8 cellular contexts compared by ENCODE assay signal in the genomic region with DNA sequence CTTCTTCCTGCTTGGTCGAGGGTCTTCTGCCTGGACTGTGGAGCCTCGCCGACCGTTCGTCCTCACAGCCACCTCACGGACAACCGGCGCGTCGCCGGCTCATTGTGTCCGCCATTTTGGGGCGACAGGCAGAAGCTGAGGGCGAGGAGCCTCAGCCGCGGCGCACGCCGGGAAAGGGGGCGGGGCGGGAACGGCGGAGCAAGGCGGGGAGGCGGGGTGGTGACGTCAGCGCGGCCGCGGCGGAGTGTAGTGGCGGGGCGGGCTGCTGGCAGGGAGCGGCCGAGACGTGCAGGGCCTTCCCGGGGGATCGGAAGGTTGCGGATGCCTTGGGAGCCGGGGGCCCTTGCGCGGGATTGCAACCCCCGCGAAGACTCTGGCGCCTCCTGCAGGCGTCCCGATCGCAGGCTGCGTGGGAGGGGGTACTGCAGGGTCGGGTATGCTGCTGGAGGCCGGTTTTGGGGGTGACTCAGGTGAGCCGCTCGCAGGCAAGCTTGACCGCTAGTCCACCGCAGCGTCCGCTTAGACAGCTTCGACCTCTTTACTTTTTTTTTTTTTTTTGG.
A peak's percentile ranks its signal among the peaks of the same experiment; 100 is the strongest.
DNase-seq lines count a peak whose midpoint lies in the region; ATAC-seq lines count a peak whose summit lies in the region.

A gene with protein sequence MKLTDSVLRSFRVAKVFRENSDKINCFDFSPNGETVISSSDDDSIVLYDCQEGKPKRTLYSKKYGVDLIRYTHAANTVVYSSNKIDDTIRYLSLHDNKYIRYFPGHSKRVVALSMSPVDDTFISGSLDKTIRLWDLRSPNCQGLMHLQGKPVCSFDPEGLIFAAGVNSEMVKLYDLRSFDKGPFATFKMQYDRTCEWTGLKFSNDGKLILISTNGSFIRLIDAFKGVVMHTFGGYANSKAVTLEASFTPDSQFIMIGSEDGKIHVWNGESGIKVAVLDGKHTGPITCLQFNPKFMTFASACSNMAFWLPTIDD (minus strand): TSS at position 140 of the 560 bp plus-strand sequence. CDS start 288 bp downstream, outside the sequence.

- H3K27me3 Mint-ChIP-seq in memory B cell: no peaks in the 10 kb centered on the region

- H3K4me3 Mint-ChIP-seq in memory B cell: peak within 1 kb of the TSS; percentile 96

- DNase-seq in COLO668 (lab: John Stamatoyannopoulos, UW; ENCODE audit: unreplicated experiment) (peak; percentile 94), HS-27A (ENCODE audit: low read depth) (peak; percentile 73), NK-92 (lab: John Stamatoyannopoulos, UW; ENCODE audit: unreplicated experiment) (peak; percentile 56), memory B cell (ENCODE audit: low spot score in 2 of 2) (peak; percentile 97)
- DNase-seq in activated CD8-positive, alpha-beta memory T cell treated with anti-CD3 and anti-CD28 coated beads for 24 hours: peak; percentile 99
- DNase-seq in effector CD8-positive, alpha-beta T cell (lab: John Stamatoyannopoulos, UW): peak; percentile 93
- DNase-seq in stimulated activated CD8-positive, alpha-beta memory T cell treated with anti-CD3 and anti-CD28 coated beads, Interleukin-12 subunit alpha, Interleukin-12 subunit beta, amount 100 ng/mL, for 24 hours (ENCODE audit: extremely low read depth): peak; percentile 98

- H3K4me1 Mint-ChIP-seq in memory B cell: peaks cover 31% of the 10 kb centered on the region

- H3K36me3 Mint-ChIP-seq in memory B cell: peaks cover 11% of the 10 kb centered on the region

- H3K9me3 Mint-ChIP-seq in memory B cell: no peaks in the 10 kb centered on the region

- ATAC-seq in GM19467 (IDR thresholded peaks at IDR 0.05; ENCODE audit: unreplicated experiment) (peak; percentile 79), memory B cell (ENCODE audit: low read depth) (peak; percentile 87)

- peak within 1 kb of the TSS; percentile 97 for H3K27ac Mint-ChIP-seq in memory B cell

Comparison
In these comparisons a context has a peak if more than half of its experiments do, and no peak if none do; other contexts are left out.
1. Peak in every context shown above with its lines: DNase-seq and ATAC-seq.